ENCODE assay signal across 1 cellular context in genomic region chr9:6703898-6704639, GRCh38.
TF ChIP-seq lines count a peak whose summit lies in the region.

No MANE protein-coding gene starts in this region.

TF ChIP-seq in GM12878, 131 proteins besides CTCF, POLR2A, EP300 and RAD21 (continued from another document and continues in another):
- TF ChIP-seq NKRF (conservative IDR thresholded peaks at IDR 0.05) (peak; percentile 87), RB1 (IDR thresholded peaks at IDR 0.05; ENCODE audit: borderline replicate concordance) (peak; percentile 54; the same call in 1 of the 2 replicates), SIN3A (IDR thresholded peaks at IDR 0.05; ENCODE audit: low read depth, low read length) (peak; percentile 93; the same call in 1 of the 2 replicates), PML (IDR thresholded peaks at IDR 0.05; ENCODE audit: low read length) (peak; percentile 89; the same call in 1 of the 2 replicates), BACH1 (IDR thresholded peaks at IDR 0.05; ENCODE audit: borderline replicate concordance) (peak; percentile 33; the same call in 1 of the 2 replicates), RELA (IDR thresholded peaks at IDR 0.05; ENCODE audit: borderline replicate concordance, partially characterized antibody) (peak; percentile 98), ZBED1 (IDR thresholded peaks at IDR 0.05; ENCODE audit: borderline replicate concordance) (no peak), BCLAF1 (IDR thresholded peaks at IDR 0.05) (no peak), ESRRA (IDR thresholded peaks at IDR 0.05; ENCODE audit: low read length) (no peak), SMAD5 (IDR thresholded peaks at IDR 0.05; ENCODE audit: low read depth) (peak; percentile 58; the same call in 1 of the 2 replicates), MTA3 (IDR thresholded peaks at IDR 0.05; ENCODE audit: borderline replicate concordance, low read length) (no peak), ZNF217 (IDR thresholded peaks at IDR 0.05) (no peak; the same call in 1 of the 2 replicates), POU2F2 (IDR thresholded peaks at IDR 0.05; ENCODE audit: borderline replicate concordance, low read depth, low read length) (0 out of 3 replicates have a peak, but pooled peaks have one; percentile 43), LARP7 (IDR thresholded peaks at IDR 0.05) (peak; percentile 66; the same call in 1 of the 2 replicates), HCFC1 (IDR thresholded peaks at IDR 0.05; ENCODE audit: low read length) (peak; percentile 51; the same call in 1 of the 2 replicates), SREBF1 (IDR thresholded peaks at IDR 0.05; ENCODE audit: low read length) (peak; percentile 30; the same call in 1 of the 2 replicates), CBFB (IDR thresholded peaks at IDR 0.05; ENCODE audit: low read depth) (peak; percentile 53; the same call in 1 of the 2 replicates), POLR2AphosphoS5 (IDR thresholded peaks at IDR 0.05; ENCODE audit: low read length) (peak; percentile 79), ZNF274 (IDR thresholded peaks at IDR 0.05; ENCODE audit: insufficient read depth, insufficient read length) (no peak), ZNF622 (IDR thresholded peaks at IDR 0.05) (no peak; the same call in 1 of the 2 replicates), SPI1 (IDR thresholded peaks at IDR 0.05; ENCODE audit: borderline replicate concordance, insufficient read depth, low read depth, low read length) (peak; percentile 93), KLF5 (IDR thresholded peaks at IDR 0.05; ENCODE audit: partially characterized antibody) (peak; percentile 38), NFYA (IDR thresholded peaks at IDR 0.05; ENCODE audit: borderline replicate concordance, low read depth, low read length) (no peak), ZNF384 (IDR thresholded peaks at IDR 0.05; ENCODE audit: borderline replicate concordance, low read depth, low read length) (no peak; the same call in 1 of the 2 replicates), ZBTB11 (CRISPR knock-in tag; IDR thresholded peaks at IDR 0.05) (peak; percentile 52; the same call in 1 of the 2 replicates), NR2F1 (conservative IDR thresholded peaks at IDR 0.05) (peak; percentile 85), PRDM15 (CRISPR knock-in tag; IDR thresholded peaks at IDR 0.05) (peak; percentile 57; the same call in 1 of the 2 replicates), PBX3 (IDR thresholded peaks at IDR 0.05; ENCODE audit: insufficient replicate concordance, low read depth, low read length) (peak; percentile 92), SMC3 (IDR thresholded peaks at IDR 0.05; ENCODE audit: borderline replicate concordance, low read length) (0 out of 2 replicates have a peak, but pooled peaks have one; percentile 15), MTA2 (IDR thresholded peaks at IDR 0.05; ENCODE audit: low read depth) (0 out of 2 replicates have a peak, but pooled peaks have one; percentile 7), E4F1 (IDR thresholded peaks at IDR 0.05; ENCODE audit: borderline replicate concordance, partially characterized antibody) (no peak), POLR2AphosphoS2 (IDR thresholded peaks at IDR 0.05; ENCODE audit: low read depth, low read length) (peak; percentile 69; the same call in 1 of the 2 replicates), BCL3 (IDR thresholded peaks at IDR 0.05; ENCODE audit: borderline replicate concordance, insufficient read depth, low read depth, low read length, poor library complexity, severe bottlenecking) (no peak), SP1 (IDR thresholded peaks at IDR 0.05; ENCODE audit: low read depth, low read length) (no peak), E2F4 (IDR thresholded peaks at IDR 0.05; ENCODE audit: low read depth, low read length) (no peak), MXI1 (IDR thresholded peaks at IDR 0.05; ENCODE audit: low read depth, low read length) (no peak; the same call in none of the 2 replicates), TBL1XR1 (IDR thresholded peaks at IDR 0.05; ENCODE audit: low read depth, low read length) (peak; percentile 69; the same call in 1 of the 2 replicates), CREM (IDR thresholded peaks at IDR 0.05; ENCODE audit: low read depth) (0 out of 2 replicates have a peak, but pooled peaks have one; percentile 3), IRF5 (IDR thresholded peaks at IDR 0.05; ENCODE audit: borderline replicate concordance) (no peak), ATF7 (IDR thresholded peaks at IDR 0.05; ENCODE audit: low read depth) (peak; percentile 60; the same call in 1 of the 2 replicates)
